ENCODE assay signal across 8 cellular contexts in genomic region chr2:96760036-96760985, GRCh38. TPM values are rescaled to one million over a fixed set of nuclear protein-coding genes. Genes with fewer than 3 reads are reported as not detected.
DNase-seq lines count a peak whose midpoint lies in the region; ATAC-seq and TF ChIP-seq lines count a peak whose summit lies in the region.

Gene CNNM4, plus strand, starts transcription at chr2:96760902. Its CDS starts 98 bp downstream, at chr2:96761000.

- H3K4me3 Mint-ChIP-seq in activated naive CD8-positive, alpha-beta T cell treated with anti-CD3 and anti-CD28 coated beads, Interleukin-2, amount 50 U/mL, for 24 hours, result peak within 1 kb of the TSS; percentile 88
- H3K4me3 Mint-ChIP-seq in type B pancreatic cell, result peak within 1 kb of the TSS; percentile 89

- no peaks in the 10 kb centered on the region for H3K27me3 ChIP-seq in SU-DHL-6 (ENCODE audit: low read length)

- peak within 1 kb of the TSS; percentile 86 for H3K4me2 ChIP-seq in SU-DHL-6 (ENCODE audit: low read depth, low read length, poor library complexity, severe bottlenecking)

- H3K27ac ChIP-seq in SU-DHL-6 (ENCODE audit: low read depth, low read length), result 0 out of 2 replicates have a peak within 1 kb of the TSS, but pooled peaks have one; percentile 16

- no peaks in the 10 kb centered on the region for H3K9me3 ChIP-seq in SU-DHL-6 (ENCODE audit: insufficient read depth, low read length)

- H3K9me2 ChIP-seq in SU-DHL-6 (replicated peaks; ENCODE audit: insufficient read depth, low read length), result no peaks in the 10 kb centered on the region

- no peaks in the 10 kb centered on the region for H3K9me3 Mint-ChIP-seq in activated naive CD8-positive, alpha-beta T cell treated with anti-CD3 and anti-CD28 coated beads, Interleukin-2, amount 50 U/mL, for 24 hours
- no peaks in the 10 kb centered on the region for H3K9me3 Mint-ChIP-seq in type B pancreatic cell

- peak; percentile 81 for ATAC-seq in HG02763 (IDR thresholded peaks at IDR 0.05; ENCODE audit: unreplicated experiment)
- peak; percentile 93 for ATAC-seq in activated naive CD8-positive, alpha-beta T cell treated with anti-CD3 and anti-CD28 coated beads, Interleukin-2, amount 50 U/mL, for 24 hours

- H3K79me2 ChIP-seq in SU-DHL-6 (ENCODE audit: insufficient read depth, low read length), result no peaks in the 10 kb centered on the region

- peaks cover 3% of the 10 kb centered on the region; the same call in 1 of the 2 replicates for H3F3A ChIP-seq in SU-DHL-6 (ENCODE audit: insufficient read depth)

- DNase-seq in NCI-H1417 (lab: John Stamatoyannopoulos, UW) (peak; percentile 91 to 96 (median 96)), cardiac septum (ENCODE audit: low spot score) (peak; percentile 97), pons (ENCODE audit: low spot score) (peak; percentile 91), type B pancreatic cell (ENCODE audit: extremely low spot score, unreplicated experiment) (peak; percentile 96)
- DNase-seq in activated naive CD8-positive, alpha-beta T cell treated with anti-CD3 and anti-CD28 coated beads, Interleukin-2, amount 50 U/mL, for 24 hours, result peak; percentile 93

- intact Hi-C loops in cardiac septum (cut with DNase I), result loop anchor here (1.0 to 5.0 kb wide), 4 partner anchors 20 to 208 kb away; partner anchors contain the start of genes ANKRD39, KANSL3 and LMAN2L

- H2AFZ ChIP-seq in SU-DHL-6 (ENCODE audit: low read depth, low read length, severe bottlenecking), result peak within 1 kb of the TSS; percentile 97

- no peaks in the 10 kb centered on the region for H3K36me3 Mint-ChIP-seq in activated naive CD8-positive, alpha-beta T cell treated with anti-CD3 and anti-CD28 coated beads, Interleukin-2, amount 50 U/mL, for 24 hours (ENCODE audit: low read depth)
- no peaks in the 10 kb centered on the region for H3K36me3 Mint-ChIP-seq in type B pancreatic cell

- peak within 1 kb of the TSS; percentile 75 for H3K9ac ChIP-seq in SU-DHL-6 (ENCODE audit: low read length)

- no peaks in the 10 kb centered on the region for H3K36me3 ChIP-seq in SU-DHL-6 (ENCODE audit: low read length)

- H3K4me1 Mint-ChIP-seq in activated naive CD8-positive, alpha-beta T cell treated with anti-CD3 and anti-CD28 coated beads, Interleukin-2, amount 50 U/mL, for 24 hours, result peaks cover 50% of the 10 kb centered on the region
- peaks cover 43% of the 10 kb centered on the region for H3K4me1 Mint-ChIP-seq in type B pancreatic cell (ENCODE audit: unreplicated experiment)

- no peaks in the 10 kb centered on the region for H3K27me3 Mint-ChIP-seq in activated naive CD8-positive, alpha-beta T cell treated with anti-CD3 and anti-CD28 coated beads, Interleukin-2, amount 50 U/mL, for 24 hours
- no peaks in the 10 kb centered on the region for H3K27me3 Mint-ChIP-seq in type B pancreatic cell

- H3K27ac Mint-ChIP-seq in activated naive CD8-positive, alpha-beta T cell treated with anti-CD3 and anti-CD28 coated beads, Interleukin-2, amount 50 U/mL, for 24 hours, result peak within 1 kb of the TSS; percentile 77
- peak within 1 kb of the TSS; percentile 88 for H3K27ac Mint-ChIP-seq in type B pancreatic cell

- no peaks in the 10 kb centered on the region for H4K20me1 ChIP-seq in SU-DHL-6 (ENCODE audit: low read depth, low read length)

- TF ChIP-seq CTCF in GM12874 (IDR thresholded peaks at IDR 0.05; ENCODE audit: insufficient read depth, low read depth, low read length) (0 out of 2 replicates have a peak, but pooled peaks have one; percentile 12), SU-DHL-6 (IDR thresholded peaks at IDR 0.05; ENCODE audit: insufficient read depth, low read length, poor library complexity, severe bottlenecking) (no peak), type B pancreatic cell (conservative IDR thresholded peaks at IDR 0.05) (no peak)

- peak within 1 kb of the TSS; percentile 65 for H3K4me3 ChIP-seq in SU-DHL-6 (ENCODE audit: insufficient read depth, low read length, poor library complexity, severe bottlenecking)

RNA-seq across cellular contexts. Expression of gene CNNM4, which starts in this region (rescaled TPM):
- total RNA-seq in cardiac septum (36.8 TPM), type B pancreatic cell (ENCODE audit: low replicate concordance) (14.0 and 17.7 TPM in 2 replicates)

Comparison
In these comparisons a context has a peak if more than half of its experiments do, and no peak if none do; other contexts are left out.
1. Peak in every context shown above with its lines: DNase-seq, ATAC-seq, H3K4me3 ChIP-seq and H3K27ac ChIP-seq.